ENCODE assay signal across 17 cellular contexts in the genomic region with DNA sequence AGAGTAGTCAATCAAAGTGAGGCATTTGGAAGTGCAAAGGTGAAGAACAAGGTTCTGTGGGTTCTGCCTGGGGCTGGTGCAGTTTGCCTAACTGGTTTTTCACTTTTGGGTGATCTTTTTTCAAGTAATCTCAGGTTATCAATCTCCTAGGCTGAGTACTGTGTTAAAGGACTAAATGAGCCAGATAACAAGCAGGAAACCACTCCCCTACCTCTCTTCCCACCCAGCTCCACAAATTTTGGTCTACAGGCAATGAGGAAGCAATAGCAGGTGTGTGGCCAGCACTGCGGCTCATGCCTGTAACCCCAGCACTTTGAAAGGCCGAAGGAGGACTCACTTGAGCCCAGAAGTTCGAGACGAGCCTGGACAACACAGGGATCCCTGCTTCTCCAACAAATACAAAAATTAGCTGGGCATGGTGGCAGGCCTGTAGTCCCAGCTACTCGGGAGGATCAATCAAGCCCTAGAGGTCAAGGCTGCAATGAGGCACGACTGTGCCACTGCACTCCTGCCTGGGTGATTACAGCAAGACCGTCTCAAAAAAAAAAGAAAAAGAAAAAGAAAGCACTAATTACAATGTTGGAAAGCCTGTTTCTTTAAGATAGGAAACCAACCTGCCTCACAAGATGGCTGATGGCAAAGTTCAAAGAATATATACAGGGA.
"Had no signal": no experiment of that assay in that cellular context is flagged by ENCODE, and none has a peak within 500 bp of the region (broad histone marks: within the 10 kb centered on the region; RNA-seq: fewer than 3 reads in every experiment).

No MANE protein-coding gene starts in this region.

- H3K4me3 Mint-ChIP-seq: stimulated activated memory B cell treated with anti-CD40 and anti-IgM and Interleukin-4, amounts not matched to agents 10 μg/mL and 1 μg/mL and 100 μg/mL, for 72 hours had no signal

- FAIRE-seq: frontal cortex, islet of Langerhans had no signal

- H3K27ac ChIP-seq: breast epithelium, heart left ventricle, thyroid gland, uterus had no signal

- DNase-seq: activated CD4-positive, alpha-beta T cell treated with anti-CD3 and anti-CD28 coated beads, Interleukin-2, amount 10 ng/mL, durations not matched to agents 7 days and 5 days; activated naive CD4-positive, alpha-beta T cell; aorta; dermis blood vessel endothelial cell; effector memory CD8-positive, alpha-beta T cell; heart left ventricle; mesendoderm; retina; stimulated activated CD4-positive, alpha-beta T cell treated with anti-CD3 and anti-CD28 coated beads, Interleukin-2, amount 100 ng/mL, for 48 hours; thyroid gland; uterus had no signal

- H3K27me3 ChIP-seq: breast epithelium, heart left ventricle, thyroid gland, uterus had no signal

- ATAC-seq: effector memory CD8-positive, alpha-beta T cell; heart left ventricle; left lobe of liver; stimulated activated memory B cell treated with anti-CD40 and anti-IgM and Interleukin-4, amounts not matched to agents 10 μg/mL and 1 μg/mL and 100 μg/mL, for 72 hours had no signal

- H3K27ac Mint-ChIP-seq: activated CD4-positive, alpha-beta T cell treated with anti-CD3 and anti-CD28 coated beads, Interleukin-2, amount 10 ng/mL, durations not matched to agents 7 days and 5 days; effector memory CD8-positive, alpha-beta T cell; stimulated activated memory B cell treated with anti-CD40 and anti-IgM and Interleukin-4, amounts not matched to agents 10 μg/mL and 1 μg/mL and 100 μg/mL, for 72 hours; T-helper 2 cell treated with Interferon-gamma antibody and Interleukin-4, amounts not matched to agents 5 μg/mL and 100 μg/mL, for 36 hours had no signal

- H3K9me3 ChIP-seq: breast epithelium, heart left ventricle, thyroid gland, uterus had no signal

- H3K4me1 ChIP-seq: breast epithelium, uterus had no signal

- H3K27me3 Mint-ChIP-seq: activated CD4-positive, alpha-beta T cell treated with anti-CD3 and anti-CD28 coated beads, Interleukin-2, amount 10 ng/mL, durations not matched to agents 7 days and 5 days; effector memory CD8-positive, alpha-beta T cell; stimulated activated memory B cell treated with anti-CD40 and anti-IgM and Interleukin-4, amounts not matched to agents 10 μg/mL and 1 μg/mL and 100 μg/mL, for 72 hours had no signal

- H3K9me3 Mint-ChIP-seq: activated CD4-positive, alpha-beta T cell treated with anti-CD3 and anti-CD28 coated beads, Interleukin-2, amount 10 ng/mL, durations not matched to agents 7 days and 5 days; effector memory CD8-positive, alpha-beta T cell; stimulated activated memory B cell treated with anti-CD40 and anti-IgM and Interleukin-4, amounts not matched to agents 10 μg/mL and 1 μg/mL and 100 μg/mL, for 72 hours; T-helper 2 cell treated with Interferon-gamma antibody and Interleukin-4, amounts not matched to agents 5 μg/mL and 100 μg/mL, for 36 hours had no signal

- H3K36me3 ChIP-seq: uterus had no signal

- H3K4me3 ChIP-seq: breast epithelium, heart left ventricle, thyroid gland, uterus had no signal
